Comparison of ENCODE assay signal across 8 cellular contexts in the genomic region with DNA sequence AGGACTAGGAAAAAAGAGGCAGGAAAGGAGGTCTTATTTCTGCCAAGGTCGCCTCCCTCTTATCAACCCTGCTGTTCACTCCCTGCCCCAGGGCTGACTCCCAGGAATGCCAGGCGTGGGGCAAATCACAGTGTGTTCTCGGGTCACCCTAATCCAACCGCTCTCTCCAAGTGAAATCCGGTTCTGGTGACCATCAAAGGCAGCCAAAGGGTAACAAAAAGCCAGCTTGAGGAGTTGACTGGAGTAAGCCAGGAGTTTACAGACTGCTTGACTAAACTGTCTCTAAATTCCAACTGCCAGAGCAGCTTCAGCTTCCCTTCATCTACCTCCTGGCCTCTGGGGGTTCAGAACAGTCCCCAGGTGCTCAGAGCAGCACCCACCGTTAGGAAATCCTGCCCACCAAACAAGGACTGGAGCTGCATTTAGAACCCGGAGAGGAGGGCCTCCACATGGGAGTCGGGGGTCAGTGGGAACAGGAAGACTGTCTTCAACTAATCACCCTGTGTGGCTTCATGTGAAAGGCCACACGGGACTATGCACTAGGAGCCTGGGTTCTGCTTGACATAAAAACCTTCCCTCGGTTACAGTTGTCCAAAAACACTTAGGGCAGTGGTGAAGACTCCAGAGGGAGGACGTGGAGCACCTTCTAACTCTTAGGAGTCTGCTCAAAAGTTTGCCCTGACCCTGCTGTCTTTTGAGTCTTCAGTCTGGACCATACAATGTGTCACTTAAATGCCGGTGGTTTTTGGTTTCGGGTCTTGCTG. TPM values are rescaled to one million over a fixed set of nuclear protein-coding genes. Genes with fewer than 3 reads are reported as not detected.
DNase-seq lines count a peak whose midpoint lies in the region; ATAC-seq and TF ChIP-seq lines count a peak whose summit lies in the region.

No MANE protein-coding gene starts in this region.

- H3K27me3 Mint-ChIP-seq in activated naive CD4-positive, alpha-beta T cell treated with anti-CD3 and anti-CD28 coated beads, Interleukin-2, amount 50 U/mL, for 24 hours: no peaks in the 10 kb centered on the region
- H3K27me3 Mint-ChIP-seq in memory B cell: no peaks in the 10 kb centered on the region

- H3K4me3 ChIP-seq in adipocyte (ENCODE audit: low read length): peak overlapping the region; percentile 82
- H3K4me3 ChIP-seq in transverse colon: peak overlapping the region in 2 of 4 donors; percentile 84 to 89

- no peak for TF ChIP-seq CTCF in transverse colon (IDR thresholded peaks at IDR 0.05)

- no peak for DNase-seq in activated naive CD4-positive, alpha-beta T cell (lab: John Stamatoyannopoulos, UW)
- DNase-seq in adipocyte (ENCODE audit: low read depth): no peak
- no peak for DNase-seq in memory B cell (ENCODE audit: low spot score in 2 of 2)
- DNase-seq in transverse colon: no peak

- no peaks in the 10 kb centered on the region for H3K9me3 Mint-ChIP-seq in activated naive CD4-positive, alpha-beta T cell treated with anti-CD3 and anti-CD28 coated beads, Interleukin-2, amount 50 U/mL, for 24 hours
- H3K9me3 Mint-ChIP-seq in memory B cell: no peaks in the 10 kb centered on the region

- H3K36me3 Mint-ChIP-seq in activated naive CD4-positive, alpha-beta T cell treated with anti-CD3 and anti-CD28 coated beads, Interleukin-2, amount 50 U/mL, for 24 hours: peaks cover 3% of the 10 kb centered on the region
- no peaks in the 10 kb centered on the region for H3K36me3 Mint-ChIP-seq in memory B cell

- H3K36me3 ChIP-seq in adipocyte (ENCODE audit: control insufficient read depth, insufficient read depth, low read length, severe bottlenecking): peaks cover under 1% of the 10 kb centered on the region
- H3K36me3 ChIP-seq in transverse colon: no peaks in the 10 kb centered on the region

- H3K27me3 ChIP-seq in adipocyte (replicated peaks; ENCODE audit: control insufficient read depth, insufficient read depth, low read length) (no peaks in the 10 kb centered on the region), transverse colon (no peaks in the 10 kb centered on the region)

- H3K4me1 ChIP-seq in adipocyte (ENCODE audit: control insufficient read depth, insufficient read depth, low read length): peaks cover 30% of the 10 kb centered on the region
- H3K4me1 ChIP-seq in transverse colon: peaks cover 6 to 32% (median 28%) of the 10 kb centered on the region in 4 donors

- intact Hi-C loops in transverse colon (cut with DNase I; ENCODE audit: low total_unique reads): no loop called here

- no peak for TF ChIP-seq EP300 in transverse colon (IDR thresholded peaks at IDR 0.05; ENCODE audit: low read depth)

- H3K9ac ChIP-seq in adipocyte (ENCODE audit: low read length): peak overlapping the region; percentile 89

- in situ Hi-C loops in transverse colon (cut with MboI; ENCODE audit: low pct_ligation_motif_present in 1 of 4, low pct_unique_long_range_greater_than_20kb in 1 of 4, low sequenced_read_pairs in 3 of 4): no loop called here

- peaks cover 49% of the 10 kb centered on the region for H3K4me1 Mint-ChIP-seq in activated naive CD4-positive, alpha-beta T cell treated with anti-CD3 and anti-CD28 coated beads, Interleukin-2, amount 50 U/mL, for 24 hours
- peaks cover 38% of the 10 kb centered on the region for H3K4me1 Mint-ChIP-seq in memory B cell

- H3K4me3 Mint-ChIP-seq in activated naive CD4-positive, alpha-beta T cell treated with anti-CD3 and anti-CD28 coated beads, Interleukin-2, amount 50 U/mL, for 24 hours: peak overlapping the region; percentile 86
- H3K4me3 Mint-ChIP-seq in memory B cell: peak overlapping the region; percentile 94

- H3K27ac ChIP-seq in transverse colon: peak overlapping the region; percentile 89 to 95 (median 94)

- no peak for TF ChIP-seq POLR2A in transverse colon (IDR thresholded peaks at IDR 0.05)

- ATAC-seq in memory B cell (ENCODE audit: low read depth) (no peak), GM19035 (IDR thresholded peaks at IDR 0.05; ENCODE audit: unreplicated experiment) (no peak), GM19463 (IDR thresholded peaks at IDR 0.05; ENCODE audit: unreplicated experiment) (no peak), HG02610 (IDR thresholded peaks at IDR 0.05; ENCODE audit: unreplicated experiment) (no peak)

- WGBS in transverse colon (ENCODE audit: low coverage in 1 of 2), 2 donors: 77 to 100% methylated on average over 4 to 13 of the region's 13 CpGs

- H3K27ac Mint-ChIP-seq in activated naive CD4-positive, alpha-beta T cell treated with anti-CD3 and anti-CD28 coated beads, Interleukin-2, amount 50 U/mL, for 24 hours: no peak overlapping the region
- H3K27ac Mint-ChIP-seq in memory B cell: peak overlapping the region; percentile 84

- H3K9me3 ChIP-seq in adipocyte (ENCODE audit: control insufficient read depth, low read length): no peaks in the 10 kb centered on the region
- H3K9me3 ChIP-seq in transverse colon: no peaks in the 10 kb centered on the region

RNA-seq across cellular contexts. Expression of gene TTC7A, which starts 1.2 kb away (rescaled TPM):
- total RNA-seq in transverse colon: 100 to 1,000 TPM in 1 of 4 donors, 10 to 100 TPM in 3; 40.2 to 212 (median 51.2) TPM

RNA-seq across cellular contexts. Expression of gene MCFD2, which starts 24.2 kb away (rescaled TPM):
- total RNA-seq in transverse colon: 10 to 100 TPM; 14.5 to 40.1 (median 26.8) TPM
